8 cellular contexts compared by ENCODE assay signal in genomic region chr4:77818667-77819408, GRCh38. TPM values are rescaled to one million over a fixed set of nuclear protein-coding genes. Genes with fewer than 3 reads are reported as not detected.
DNase-seq lines count a peak whose midpoint lies in the region; ATAC-seq and TF ChIP-seq lines count a peak whose summit lies in the region.

Gene CNOT6L (minus strand): TSS chr4:77819368. CDS start chr4:77819308, 60 bp downstream.

- H3K27me3 ChIP-seq in CD8-positive, alpha-beta T cell (ENCODE audit: insufficient read depth, low read length), result no peaks in the 10 kb centered on the region

- H3K9me3 Mint-ChIP-seq in CD8-positive, alpha-beta T cell, result no peaks in the 10 kb centered on the region

- peak within 1 kb of the TSS; percentile 100 for H3K4me3 Mint-ChIP-seq in CD8-positive, alpha-beta T cell
- H3K4me3 Mint-ChIP-seq in T-helper 17 cell, result peak within 1 kb of the TSS; percentile 99

- TF ChIP-seq EP300 in Ishikawa (IDR thresholded peaks at IDR 0.05; ENCODE audit: borderline replicate concordance), result no peak

- under 1% methylated on average over 83 of the region's 83 CpGs for whole genome bisulfite sequencing in urinary bladder

- POLR2A ChIA-PET in CD8-positive, alpha-beta T cell (lab: Charles Lee), result interaction anchor here (0.6 to 13.2 kb wide), 5 partner anchors 18 to 77 kb away, joined by 3 to 625 read pairs (median 3); partner anchors contain the start of gene MRPL1

- peak within 1 kb of the TSS; percentile 98 for H3K27ac ChIP-seq in CD8-positive, alpha-beta T cell (ENCODE audit: low read depth, low read length)
- peak within 1 kb of the TSS; percentile 97 for H3K27ac ChIP-seq in urinary bladder (ENCODE audit: low read depth)

- no peaks in the 10 kb centered on the region for H3K9me3 ChIP-seq in CD8-positive, alpha-beta T cell (ENCODE audit: low read length)
- H3K9me3 ChIP-seq in T-helper 17 cell (ENCODE audit: control insufficient read depth, low read length, poor library complexity, severe bottlenecking), result no peaks in the 10 kb centered on the region

- peak within 1 kb of the TSS; percentile 73 for H3K4me3 ChIP-seq in CD8-positive, alpha-beta T cell (ENCODE audit: low read depth, low read length)
- H3K4me3 ChIP-seq in urinary bladder (ENCODE audit: low read depth, low read length), result peak within 1 kb of the TSS; percentile 89

- H3K27me3 Mint-ChIP-seq in CD8-positive, alpha-beta T cell (ENCODE audit: low read depth), result no peaks in the 10 kb centered on the region
- H3K27me3 Mint-ChIP-seq in T-helper 17 cell, result no peaks in the 10 kb centered on the region

- peaks cover 56% of the 10 kb centered on the region for H3K4me1 ChIP-seq in CD8-positive, alpha-beta T cell (ENCODE audit: insufficient read depth, low read length)
- H3K4me1 ChIP-seq in urinary bladder (ENCODE audit: insufficient read depth), result no peaks in the 10 kb centered on the region

- intact Hi-C loops in CD8-positive, alpha-beta T cell (cut with DNase I, micrococcal nuclease), result loop anchor here (1.0 to 10.0 kb wide), 8 partner anchors 9 to 956 kb away; partner anchors contain the start of genes BMP2K (in 1 of the 2) and CCNG2 (in 1 of the 2)
- intact Hi-C loops in left cardiac atrium (cut with DNase I) (no loop called here), posterior vena cava (cut with DNase I) (loop anchor here in 1 of 2 donors (2.0 kb wide), 1 partner anchor 44 kb away; the partner anchor contains the start of gene MRPL1)

- TF ChIP-seq CTCF in CD8-positive, alpha-beta T cell (IDR thresholded peaks at IDR 0.05), result no peak

- CTCF ChIA-PET in CD8-positive, alpha-beta T cell (lab: Charles Lee), result interaction anchor here (1.6 to 5.9 kb wide), 2 partner anchors 23 to 43 kb away, joined by 3 to 44 read pairs; partner anchors contain the start of gene MRPL1

- no peak for TF ChIP-seq RAD21 in Ishikawa (IDR thresholded peaks at IDR 0.05; ENCODE audit: low read depth)

- H3K36me3 ChIP-seq in CD8-positive, alpha-beta T cell (ENCODE audit: insufficient read depth, low read length), result no peaks in the 10 kb centered on the region
- H3K36me3 ChIP-seq in urinary bladder (ENCODE audit: insufficient read depth), result no peaks in the 10 kb centered on the region

- peaks cover 36% of the 10 kb centered on the region for H3K36me3 Mint-ChIP-seq in CD8-positive, alpha-beta T cell
- peaks cover 14% of the 10 kb centered on the region for H3K36me3 Mint-ChIP-seq in T-helper 17 cell (ENCODE audit: low read depth)

- peak; percentile 31 to 92 (median 85) for DNase-seq in CD8-positive, alpha-beta T cell
- peak; percentile 33 to 44 (median 43) for DNase-seq in T-helper 17 cell
- peak; percentile 56 for DNase-seq in amniotic stem cell (lab: John Stamatoyannopoulos, UW)
- DNase-seq in left cardiac atrium, result peak; percentile 85
- DNase-seq in posterior vena cava (ENCODE audit: low spot score), result peak; percentile 95

- H3K27ac Mint-ChIP-seq in CD8-positive, alpha-beta T cell, result peak within 1 kb of the TSS; percentile 100
- H3K27ac Mint-ChIP-seq in T-helper 17 cell, result peak within 1 kb of the TSS; percentile 99

- H3K4me1 Mint-ChIP-seq in CD8-positive, alpha-beta T cell (ENCODE audit: low read depth), result peaks cover 67% of the 10 kb centered on the region
- peaks cover 52% of the 10 kb centered on the region for H3K4me1 Mint-ChIP-seq in T-helper 17 cell

- ATAC-seq in CD8-positive, alpha-beta T cell, result peak; percentile 1
- ATAC-seq in GM21360 (IDR thresholded peaks at IDR 0.05; ENCODE audit: unreplicated experiment) (peak; percentile 31), T-helper 17 cell (peak; percentile 5), left cardiac atrium (peak; percentile 72 to 84)

TF ChIP-seq in Ishikawa, 13 proteins besides CTCF, POLR2A, EP300 and RAD21:
- no peak for TF ChIP-seq CREB1 (IDR thresholded peaks at IDR 0.05; ENCODE audit: low read depth)
- peak; percentile 71; the same call in 1 of the 2 replicates for TF ChIP-seq ZBTB7A (IDR thresholded peaks at IDR 0.05; ENCODE audit: low read depth)
- TF ChIP-seq TCF12 (IDR thresholded peaks at IDR 0.05; ENCODE audit: low read depth), result no peak
- TF ChIP-seq TAF1 (IDR thresholded peaks at IDR 0.05; ENCODE audit: low read depth), result peak; percentile 54
- no peak for TF ChIP-seq NFIC (IDR thresholded peaks at IDR 0.05)
- TF ChIP-seq EGR1 (IDR thresholded peaks at IDR 0.05), result peak; percentile 27; the same call in 1 of the 2 replicates
- no peak for TF ChIP-seq REST (IDR thresholded peaks at IDR 0.05; ENCODE audit: low read depth)
- TF ChIP-seq MAX (IDR thresholded peaks at IDR 0.05), result peak; percentile 13; the same call in 1 of the 2 replicates
- TF ChIP-seq USF1 (IDR thresholded peaks at IDR 0.05), result 0 out of 2 replicates have a peak, but pooled peaks have one; percentile 18
- no peak for TF ChIP-seq FOXM1 (IDR thresholded peaks at IDR 0.05; ENCODE audit: borderline replicate concordance, low read depth)
- TF ChIP-seq CEBPB (IDR thresholded peaks at IDR 0.05), result no peak
- TF ChIP-seq YY1 (IDR thresholded peaks at IDR 0.05; ENCODE audit: low read depth), result peak; percentile 65
- no peak; the same call in 1 of the 2 replicates for TF ChIP-seq TEAD4 (IDR thresholded peaks at IDR 0.05)
TF ChIP-seq in Ishikawa: peak in this region for 6.

RNA-seq across cellular contexts. Expression of gene CNOT6L, which starts in this region (rescaled TPM):
- 100 to 1,000 TPM; 324 to 341 TPM for total RNA-seq in CD8-positive, alpha-beta T cell
- total RNA-seq in T-helper 17 cell, result 100 to 1,000 TPM; 142 to 160 TPM
- 10 to 100 TPM; 24.1 to 26.0 TPM for total RNA-seq in left cardiac atrium
- total RNA-seq in posterior vena cava, result 10 to 100 TPM; 38.3 to 40.0 TPM
- total RNA-seq in urinary bladder, result 51.7 TPM
- 11.8 TPM for polyA plus RNA-seq in urinary bladder

Comparison
In these comparisons a context has a peak if more than half of its experiments do, and no peak if none do; other contexts are left out.
1. Peak in every context shown above with its lines: DNase-seq, ATAC-seq, H3K4me3 ChIP-seq and H3K27ac ChIP-seq.
2. ATAC-seq: peak in every context shown above with its lines; median percentile 78 in left cardiac atrium; 31 in GM21360; 5 in T-helper 17 cell; 1 in CD8-positive, alpha-beta T cell.
3. DNase-seq: peak in every context shown above with its lines; median percentile 95 in posterior vena cava; 85 in CD8-positive, alpha-beta T cell; 85 in left cardiac atrium; 56 in amniotic stem cell; 43 in T-helper 17 cell.
4. intact Hi-C loops: an anchor here in CD8-positive, alpha-beta T cell (1.0 to 10.0 kb wide); none called in left cardiac atrium.